8 cellular contexts compared by ENCODE assay signal in genomic region chr10:59907918-59908807, GRCh38. TPM values are rescaled to one million over a fixed set of nuclear protein-coding genes. Genes with fewer than 3 reads are reported as not detected.
DNase-seq lines count a peak whose midpoint lies in the region; ATAC-seq, FAIRE-seq and TF ChIP-seq lines count a peak whose summit lies in the region.

No MANE protein-coding gene starts in this region.

- peaks cover 3% of the 10 kb centered on the region for H4K20me1 ChIP-seq in endothelial cell of umbilical vein (replicated peaks; ENCODE audit: control insufficient read depth, extremely low read depth, insufficient read depth, low read length)

- CTCF ChIA-PET in Calu3 (lab: Charles Lee): interaction anchor here (0.7 to 1.6 kb wide), 8 partner anchors 12 to 123 kb away, joined by 3 to 5 read pairs (median 4); no protein-coding TSS in a partner anchor
- CTCF ChIA-PET in activated CD4-positive, alpha-beta memory T cell treated with anti-CD3 and anti-CD28 coated beads for 36 hours (lab: Charles Lee): interaction anchor here (0.8 to 5.5 kb wide), 13 partner anchors 20 to 285 kb away, joined by 3 to 69 read pairs (median 5); no protein-coding TSS in a partner anchor
- CTCF ChIA-PET in endothelial cell of umbilical vein (lab: Charles Lee): interaction anchor here (0.7 to 1.6 kb wide), 6 partner anchors 10 to 94 kb away, joined by 3 to 7 read pairs (median 3); no protein-coding TSS in a partner anchor

- H2AFZ ChIP-seq in endothelial cell of umbilical vein (ENCODE audit: low read depth, low read length): peak overlapping the region; percentile 90

- peak overlapping the region; percentile 98 for H3K4me2 ChIP-seq in endothelial cell of umbilical vein (ENCODE audit: insufficient read depth, low read length)

- H3K27ac ChIP-seq in endothelial cell of umbilical vein (ENCODE audit: insufficient read depth, low read depth, low read length): peak overlapping the region; percentile 88

- H3K27me3 ChIP-seq in endothelial cell of umbilical vein (ENCODE audit: control insufficient read depth in 2 of 2, insufficient read depth in 2 of 2, low read length in 2 of 2): no peaks in the 10 kb centered on the region

- H3K4me3 ChIP-seq in endothelial cell of umbilical vein (replicated peaks in 1 of 3; ENCODE audit: insufficient read depth in 1 of 3, low read depth in 1 of 3, low read length in 3 of 3): peak overlapping the region; percentile 32 to 80 (median 48)

- no peak for TF ChIP-seq CTCF in Calu3 (IDR thresholded peaks at IDR 0.05; ENCODE audit: unreplicated experiment)
- TF ChIP-seq CTCF in endothelial cell of umbilical vein (IDR thresholded peaks at IDR 0.05; ENCODE audit: extremely low read depth in 1 of 2, insufficient read depth in 1 of 2, low read depth in 1 of 2, low read length in 2 of 2): no peak

- peaks cover 44% of the 10 kb centered on the region for H3K4me1 Mint-ChIP-seq in Calu3 (ENCODE audit: low read depth, unreplicated experiment)
- H3K4me1 Mint-ChIP-seq in activated CD4-positive, alpha-beta memory T cell treated with anti-CD3 and anti-CD28 coated beads for 36 hours (ENCODE audit: low read depth): peaks cover 47% of the 10 kb centered on the region
- peaks cover 48% of the 10 kb centered on the region for H3K4me1 Mint-ChIP-seq in stimulated activated naive CD8-positive, alpha-beta T cell treated with anti-CD3 and anti-CD28 coated beads, Interleukin-15, Interleukin-2, amounts not matched to agents 100 ng/mL and 50 ng/mL, for 24 hours (ENCODE audit: low read depth)

- ATAC-seq in GM21515 (IDR thresholded peaks at IDR 0.05; ENCODE audit: unreplicated experiment) (peak; percentile 25), GM18498 (IDR thresholded peaks at IDR 0.05; ENCODE audit: unreplicated experiment) (no peak)

- H3K4me1 ChIP-seq in endothelial cell of umbilical vein (ENCODE audit: control insufficient read depth, extremely low read depth, insufficient read depth, low read length): peaks cover 32% of the 10 kb centered on the region

- dilution Hi-C loops in endothelial cell of umbilical vein (cut with MboI; ENCODE audit: extremely low pct_ligation_motif_present, low sequenced_read_pairs): no loop called here

- intact Hi-C loops in Calu3 (cut with micrococcal nuclease; ENCODE audit: unreplicated experiment): loop anchor here (1.0 to 2.0 kb wide), 4 partner anchors 43 to 125 kb away; no protein-coding TSS in a partner anchor
- intact Hi-C loops in activated CD4-positive, alpha-beta memory T cell treated with anti-CD3 and anti-CD28 coated beads for 36 hours (cut with micrococcal nuclease): loop anchor here (1.0 to 10.0 kb wide), 10 partner anchors 43 to 1997 kb away; partner anchors contain the start of genes ARID5B, CDK1, CISD1 and TFAM
- intact Hi-C loops in endothelial cell of umbilical vein (cut with micrococcal nuclease): loop anchor here (10.0 kb wide), 3 partner anchors 297 to 517 kb away; no protein-coding TSS in a partner anchor

- peaks cover 3% of the 10 kb centered on the region for H3K9me3 Mint-ChIP-seq in Calu3 (ENCODE audit: low read depth, unreplicated experiment)
- no peaks in the 10 kb centered on the region for H3K9me3 Mint-ChIP-seq in activated CD4-positive, alpha-beta memory T cell treated with anti-CD3 and anti-CD28 coated beads for 36 hours
- H3K9me3 Mint-ChIP-seq in stimulated activated naive CD8-positive, alpha-beta T cell treated with anti-CD3 and anti-CD28 coated beads, Interleukin-15, Interleukin-2, amounts not matched to agents 100 ng/mL and 50 ng/mL, for 24 hours: no peaks in the 10 kb centered on the region

- POLR2A ChIA-PET in activated CD4-positive, alpha-beta memory T cell treated with anti-CD3 and anti-CD28 coated beads for 36 hours (lab: Charles Lee): interaction anchor here (0.6 to 4.6 kb wide), 13 partner anchors 20 to 114 kb away, joined by 3 to 30 read pairs (median 3); no protein-coding TSS in a partner anchor
- POLR2A ChIA-PET in endothelial cell of umbilical vein (lab: Charles Lee): interaction anchor here (0.6 kb wide), 3 partner anchors 192 to 877 kb away, joined by 3 to 8 read pairs (median 3); no protein-coding TSS in a partner anchor

- H3K27ac Mint-ChIP-seq in Calu3 (ENCODE audit: unreplicated experiment): peak overlapping the region; percentile 89
- H3K27ac Mint-ChIP-seq in activated CD4-positive, alpha-beta memory T cell treated with anti-CD3 and anti-CD28 coated beads for 36 hours: peak overlapping the region; percentile 96
- H3K27ac Mint-ChIP-seq in stimulated activated naive CD8-positive, alpha-beta T cell treated with anti-CD3 and anti-CD28 coated beads, Interleukin-15, Interleukin-2, amounts not matched to agents 100 ng/mL and 50 ng/mL, for 24 hours: peak overlapping the region; percentile 99

- H3K9me3 ChIP-seq in endothelial cell of umbilical vein (replicated peaks; ENCODE audit: control insufficient read depth, insufficient read depth, low read length): no peaks in the 10 kb centered on the region

- peak; percentile 72 for DNase-seq in Calu3
- peak; percentile 85 for DNase-seq in M059J (ENCODE audit: low read depth)
- peak; percentile 69 for DNase-seq in activated CD4-positive, alpha-beta memory T cell treated with anti-CD3 and anti-CD28 coated beads for 36 hours
- DNase-seq in endothelial cell of umbilical vein (ENCODE audit: low read depth, low spot score): peak; percentile 85
- DNase-seq in middle frontal gyrus (ENCODE audit: extremely low spot score, low spot score): peak; percentile 49

- no peaks in the 10 kb centered on the region for H3K9me1 ChIP-seq in endothelial cell of umbilical vein (replicated peaks; ENCODE audit: control insufficient read depth, extremely low read depth, insufficient read depth, low read length)

- peak overlapping the region; percentile 97 for H3K4me3 Mint-ChIP-seq in Calu3 (ENCODE audit: low read depth, unreplicated experiment)
- peak overlapping the region; percentile 91 for H3K4me3 Mint-ChIP-seq in activated CD4-positive, alpha-beta memory T cell treated with anti-CD3 and anti-CD28 coated beads for 36 hours
- peak overlapping the region; percentile 95 for H3K4me3 Mint-ChIP-seq in stimulated activated naive CD8-positive, alpha-beta T cell treated with anti-CD3 and anti-CD28 coated beads, Interleukin-15, Interleukin-2, amounts not matched to agents 100 ng/mL and 50 ng/mL, for 24 hours

- H3K27me3 Mint-ChIP-seq in Calu3 (ENCODE audit: unreplicated experiment): no peaks in the 10 kb centered on the region
- H3K27me3 Mint-ChIP-seq in activated CD4-positive, alpha-beta memory T cell treated with anti-CD3 and anti-CD28 coated beads for 36 hours: peaks cover 4% of the 10 kb centered on the region
- no peaks in the 10 kb centered on the region for H3K27me3 Mint-ChIP-seq in stimulated activated naive CD8-positive, alpha-beta T cell treated with anti-CD3 and anti-CD28 coated beads, Interleukin-15, Interleukin-2, amounts not matched to agents 100 ng/mL and 50 ng/mL, for 24 hours

- H3K79me2 ChIP-seq in endothelial cell of umbilical vein (ENCODE audit: control insufficient read depth, insufficient read depth, low read length): peaks cover 29% of the 10 kb centered on the region

- peak; percentile 82 for FAIRE-seq in endothelial cell of umbilical vein (lab: Jason Lieb, UNC)

- TF ChIP-seq POLR2A in endothelial cell of umbilical vein (IDR thresholded peaks at IDR 0.05; ENCODE audit: low read depth, low read length): peak; percentile 57

- H3K36me3 Mint-ChIP-seq in Calu3 (ENCODE audit: insufficient read depth, unreplicated experiment): peaks cover 42% of the 10 kb centered on the region
- H3K36me3 Mint-ChIP-seq in activated CD4-positive, alpha-beta memory T cell treated with anti-CD3 and anti-CD28 coated beads for 36 hours: peaks cover 18% of the 10 kb centered on the region
- H3K36me3 Mint-ChIP-seq in stimulated activated naive CD8-positive, alpha-beta T cell treated with anti-CD3 and anti-CD28 coated beads, Interleukin-15, Interleukin-2, amounts not matched to agents 100 ng/mL and 50 ng/mL, for 24 hours (ENCODE audit: low read depth): peaks cover 21% of the 10 kb centered on the region

- BruUV-seq in Calu3 (replicated peaks; lab: Mats Ljungman, UMichigan): TSS peak; percentile 67
- TSS peak; percentile 53 for BruUV-seq in endothelial cell of umbilical vein (replicated peaks; lab: Mats Ljungman, UMichigan)

- no peaks in the 10 kb centered on the region for H3K36me3 ChIP-seq in endothelial cell of umbilical vein (ENCODE audit: control insufficient read depth in 2 of 2, extremely low read depth in 1 of 2, insufficient read depth in 2 of 2, low read length in 2 of 2)

- peak overlapping the region; percentile 89 for H3K9ac ChIP-seq in endothelial cell of umbilical vein (replicated peaks; ENCODE audit: extremely low read depth, insufficient read depth, low read length)

TF ChIP-seq in endothelial cell of umbilical vein, 7 proteins besides CTCF, POLR2A, EP300 and RAD21:
- no peak for TF ChIP-seq FOS (IDR thresholded peaks at IDR 0.05; ENCODE audit: borderline replicate concordance, insufficient read depth, low read length)
- peak; percentile 58 for TF ChIP-seq JUN (IDR thresholded peaks at IDR 0.05; ENCODE audit: borderline replicate concordance, insufficient read depth, insufficient read length, low read depth)
- no peak for TF ChIP-seq MYC (IDR thresholded peaks at IDR 0.05; ENCODE audit: low read depth, low read length)
- TF ChIP-seq EZH2 (IDR thresholded peaks at IDR 0.05; ENCODE audit: borderline replicate concordance, low read depth, low read length, severe bottlenecking): no peak

RNA-seq across cellular contexts. Expression of gene CCDC6, which starts 1.8 kb away (rescaled TPM):
- total RNA-seq in Calu3 (2022): 111 and 115 TPM in 2 replicates
- 9.0 and 18.6 TPM in 2 replicates for total RNA-seq in M059J (2014; rRNA removed; shearing (Covaris generic))
- total RNA-seq in activated CD4-positive, alpha-beta memory T cell treated with anti-CD3 and anti-CD28 coated beads for 36 hours: 10 to 100 TPM; 49.1 to 51.5 TPM
- 36.8 TPM in 2 replicates for total RNA-seq in endothelial cell of umbilical vein
- polyA plus RNA-seq in endothelial cell of umbilical vein: 15.7 and 16.8 TPM in 2 replicates
- polyA plus RNA-seq in endothelial cell of umbilical vein (2011; cell fraction: cytosol; rRNA removed): 16.3 and 16.5 TPM in 2 replicates
- 12.9 and 14.3 TPM in 2 replicates for polyA plus RNA-seq in endothelial cell of umbilical vein (2011; cell fraction: nucleus; rRNA removed)
- polyA plus RNA-seq in endothelial cell of umbilical vein (2012): 21.7 and 28.4 TPM in 2 replicates
- 37.8 and 45.7 TPM in 2 replicates for polyA minus RNA-seq in endothelial cell of umbilical vein
- polyA minus RNA-seq in endothelial cell of umbilical vein (2011; cell fraction: cytosol; rRNA and poly(A)+ RNA removed): 32.4 TPM
- 23.0 and 30.5 TPM in 2 replicates for polyA minus RNA-seq in endothelial cell of umbilical vein (2011; cell fraction: nucleus; rRNA and poly(A)+ RNA removed)
